ENCODE assay signal across 1 cellular context in genomic region chr9:129489838-129490582, GRCh38.
TF ChIP-seq lines count a peak whose summit lies in the region.

No MANE protein-coding gene starts in this region.

TF ChIP-seq in HepG2, 621 proteins besides CTCF, POLR2A, EP300 and RAD21 (continued from another document and continues in another):
- TF ChIP-seq ZUFSP (CRISPR knock-in tag; IDR thresholded peaks at IDR 0.05; ENCODE audit: borderline replicate concordance) (no peak), ZZZ3 (CRISPR knock-in tag; IDR thresholded peaks at IDR 0.05; ENCODE audit: borderline replicate concordance) (no peak), REPIN1 (CRISPR knock-in tag; IDR thresholded peaks at IDR 0.05; ENCODE audit: borderline replicate concordance, low read depth) (0 out of 2 replicates have a peak, but pooled peaks have one; percentile 26), ZNF737 (CRISPR knock-in tag; IDR thresholded peaks at IDR 0.05; ENCODE audit: borderline replicate concordance) (no peak), RBAK (CRISPR knock-in tag; IDR thresholded peaks at IDR 0.05) (no peak), NPAS2 (CRISPR knock-in tag; IDR thresholded peaks at IDR 0.05; ENCODE audit: borderline replicate concordance) (no peak), GFI1 (CRISPR knock-in tag; IDR thresholded peaks at IDR 0.05; ENCODE audit: borderline replicate concordance) (no peak), SOX5 (CRISPR knock-in tag; IDR thresholded peaks at IDR 0.05; ENCODE audit: borderline replicate concordance) (no peak), ZNF672 (CRISPR knock-in tag; IDR thresholded peaks at IDR 0.05) (no peak), ZNF652 (CRISPR knock-in tag; IDR thresholded peaks at IDR 0.05; ENCODE audit: borderline replicate concordance, low read depth) (no peak), POLR2G (IDR thresholded peaks at IDR 0.05; ENCODE audit: low read depth, low read length) (peak; percentile 42; the same call in 1 of the 2 replicates), SALL2 (CRISPR knock-in tag; IDR thresholded peaks at IDR 0.05) (0 out of 2 replicates have a peak, but pooled peaks have one; percentile 16), BHLHE40 (IDR thresholded peaks at IDR 0.05; ENCODE audit: low read length) (peak; percentile 21), ZNF660 (CRISPR knock-in tag; IDR thresholded peaks at IDR 0.05; ENCODE audit: borderline replicate concordance, low read depth) (no peak), ZC3H13 (CRISPR knock-in tag; IDR thresholded peaks at IDR 0.05) (no peak), TBL1XR1 (IDR thresholded peaks at IDR 0.05; ENCODE audit: borderline replicate concordance, low read length, partially characterized antibody) (no peak), ZNF282 (IDR thresholded peaks at IDR 0.05; ENCODE audit: partially characterized antibody) (no peak), FLYWCH1 (CRISPR knock-in tag; IDR thresholded peaks at IDR 0.05) (no peak), ZFP91 (CRISPR knock-in tag; IDR thresholded peaks at IDR 0.05; ENCODE audit: borderline replicate concordance) (peak; percentile 13; the same call in 1 of the 2 replicates), BRCA1 (CRISPR knock-in tag; IDR thresholded peaks at IDR 0.05) (no peak), ZNF263 (CRISPR knock-in tag; IDR thresholded peaks at IDR 0.05) (peak; percentile 36; the same call in 1 of the 2 replicates), ZNF136 (CRISPR knock-in tag; IDR thresholded peaks at IDR 0.05; ENCODE audit: low read depth) (0 out of 2 replicates have a peak, but pooled peaks have one; percentile 31), ZFAT (CRISPR knock-in tag; conservative IDR thresholded peaks at IDR 0.05) (no peak), ZBTB7A (CRISPR knock-in tag; IDR thresholded peaks at IDR 0.05) (peak; percentile 65; the same call in 1 of the 2 replicates), CBX2 (IDR thresholded peaks at IDR 0.05; ENCODE audit: low read depth, low read length) (no peak), CBX2 (CRISPR knock-in tag; IDR thresholded peaks at IDR 0.05; ENCODE audit: low read depth) (no peak), ZGPAT (CRISPR knock-in tag; IDR thresholded peaks at IDR 0.05) (no peak), HOXA5 (CRISPR knock-in tag; IDR thresholded peaks at IDR 0.05) (0 out of 2 replicates have a peak, but pooled peaks have one; percentile 23), HNF4A (CRISPR knock-in tag; IDR thresholded peaks at IDR 0.05) (no peak), ZNF83 (CRISPR knock-in tag; IDR thresholded peaks at IDR 0.05; ENCODE audit: borderline replicate concordance) (no peak), ZC3H4 (CRISPR knock-in tag; IDR thresholded peaks at IDR 0.05; ENCODE audit: borderline replicate concordance) (peak; percentile 20; the same call in 1 of the 2 replicates), ZNF546 (CRISPR knock-in tag; conservative IDR thresholded peaks at IDR 0.05) (0 out of 2 replicates have a peak, but pooled peaks have one; percentile 72), ZNF431 (CRISPR knock-in tag; IDR thresholded peaks at IDR 0.05; ENCODE audit: borderline replicate concordance, low read depth) (no peak), ZNF891 (CRISPR knock-in tag; IDR thresholded peaks at IDR 0.05) (no peak; the same call in 1 of the 2 replicates), ZFX (CRISPR knock-in tag; IDR thresholded peaks at IDR 0.05; ENCODE audit: low read depth) (peak; percentile 60), ZNF292 (CRISPR knock-in tag; IDR thresholded peaks at IDR 0.05; ENCODE audit: borderline replicate concordance, low read depth) (0 out of 2 replicates have a peak, but pooled peaks have one; percentile 42), ZNF839 (CRISPR knock-in tag; IDR thresholded peaks at IDR 0.05; ENCODE audit: borderline replicate concordance) (peak; percentile 18; the same call in 1 of the 2 replicates), ZHX1 (CRISPR knock-in tag; IDR thresholded peaks at IDR 0.05; ENCODE audit: low read depth) (0 out of 2 replicates have a peak, but pooled peaks have one; percentile 30), MAF1 (CRISPR knock-in tag; IDR thresholded peaks at IDR 0.05; ENCODE audit: borderline replicate concordance) (no peak), ZBTB3 (CRISPR knock-in tag; IDR thresholded peaks at IDR 0.05; ENCODE audit: borderline replicate concordance, low read depth) (no peak), ZNF616 (CRISPR knock-in tag; IDR thresholded peaks at IDR 0.05; ENCODE audit: low read depth) (0 out of 2 replicates have a peak, but pooled peaks have one; percentile 44), CENPX (CRISPR knock-in tag; IDR thresholded peaks at IDR 0.05) (no peak), TRIM24 (CRISPR knock-in tag; IDR thresholded peaks at IDR 0.05) (no peak), ZSCAN22 (CRISPR knock-in tag; IDR thresholded peaks at IDR 0.05) (no peak), ZNF260 (CRISPR knock-in tag; IDR thresholded peaks at IDR 0.05; ENCODE audit: borderline replicate concordance, low read depth) (no peak), ZNF430 (CRISPR knock-in tag; IDR thresholded peaks at IDR 0.05) (peak; percentile 29; the same call in 1 of the 2 replicates), ZNF574 (CRISPR knock-in tag; IDR thresholded peaks at IDR 0.05) (peak; percentile 2; the same call in 1 of the 2 replicates), ARID2 (CRISPR knock-in tag; IDR thresholded peaks at IDR 0.05; ENCODE audit: borderline replicate concordance) (0 out of 2 replicates have a peak, but pooled peaks have one; percentile 24)
- TF ChIP-seq, protein P1, sequence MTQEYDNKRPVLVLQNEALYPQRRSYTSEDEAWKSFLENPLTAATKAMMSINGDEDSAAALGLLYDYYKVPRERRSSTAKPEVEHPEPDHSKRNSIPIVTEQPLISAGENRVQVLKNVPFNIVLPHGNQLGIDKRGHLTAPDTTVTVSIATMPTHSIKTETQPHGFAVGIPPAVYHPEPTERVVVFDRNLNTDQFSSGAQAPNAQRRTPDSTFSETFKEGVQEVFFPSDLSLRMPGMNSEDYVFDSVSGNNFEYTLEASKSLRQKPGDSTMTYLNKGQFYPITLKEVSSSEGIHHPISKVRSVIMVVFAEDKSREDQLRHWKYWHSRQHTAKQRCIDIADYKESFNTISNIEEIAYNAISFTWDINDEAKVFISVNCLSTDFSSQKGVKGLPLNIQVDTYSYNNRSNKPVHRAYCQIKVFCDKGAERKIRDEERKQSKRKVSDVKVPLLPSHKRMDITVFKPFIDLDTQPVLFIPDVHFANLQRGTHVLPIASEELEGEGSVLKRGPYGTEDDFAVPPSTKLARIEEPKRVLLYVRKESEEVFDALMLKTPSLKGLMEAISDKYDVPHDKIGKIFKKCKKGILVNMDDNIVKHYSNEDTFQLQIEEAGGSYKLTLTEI (CRISPR knock-in tag; conservative IDR thresholded peaks at IDR 0.05): no peak
- TF ChIP-seq, protein P2, sequence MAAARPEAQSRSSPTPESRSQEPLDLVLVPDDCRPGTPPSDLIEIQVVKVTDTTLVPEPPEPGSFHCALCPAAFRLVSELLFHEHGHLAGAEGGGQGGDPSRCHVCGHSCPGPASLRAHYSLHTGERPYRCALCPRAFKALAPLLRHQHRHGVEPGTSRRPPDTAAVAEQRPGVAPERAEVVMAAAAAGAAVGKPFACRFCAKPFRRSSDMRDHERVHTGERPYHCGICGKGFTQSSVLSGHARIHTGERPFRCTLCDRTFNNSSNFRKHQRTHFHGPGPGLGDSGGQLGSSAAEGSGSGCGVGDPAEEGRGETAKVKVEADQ (CRISPR knock-in tag; IDR thresholded peaks at IDR 0.05; ENCODE audit: borderline replicate concordance): no peak; the same call in 1 of the 2 replicates
- TF ChIP-seq, protein P3, sequence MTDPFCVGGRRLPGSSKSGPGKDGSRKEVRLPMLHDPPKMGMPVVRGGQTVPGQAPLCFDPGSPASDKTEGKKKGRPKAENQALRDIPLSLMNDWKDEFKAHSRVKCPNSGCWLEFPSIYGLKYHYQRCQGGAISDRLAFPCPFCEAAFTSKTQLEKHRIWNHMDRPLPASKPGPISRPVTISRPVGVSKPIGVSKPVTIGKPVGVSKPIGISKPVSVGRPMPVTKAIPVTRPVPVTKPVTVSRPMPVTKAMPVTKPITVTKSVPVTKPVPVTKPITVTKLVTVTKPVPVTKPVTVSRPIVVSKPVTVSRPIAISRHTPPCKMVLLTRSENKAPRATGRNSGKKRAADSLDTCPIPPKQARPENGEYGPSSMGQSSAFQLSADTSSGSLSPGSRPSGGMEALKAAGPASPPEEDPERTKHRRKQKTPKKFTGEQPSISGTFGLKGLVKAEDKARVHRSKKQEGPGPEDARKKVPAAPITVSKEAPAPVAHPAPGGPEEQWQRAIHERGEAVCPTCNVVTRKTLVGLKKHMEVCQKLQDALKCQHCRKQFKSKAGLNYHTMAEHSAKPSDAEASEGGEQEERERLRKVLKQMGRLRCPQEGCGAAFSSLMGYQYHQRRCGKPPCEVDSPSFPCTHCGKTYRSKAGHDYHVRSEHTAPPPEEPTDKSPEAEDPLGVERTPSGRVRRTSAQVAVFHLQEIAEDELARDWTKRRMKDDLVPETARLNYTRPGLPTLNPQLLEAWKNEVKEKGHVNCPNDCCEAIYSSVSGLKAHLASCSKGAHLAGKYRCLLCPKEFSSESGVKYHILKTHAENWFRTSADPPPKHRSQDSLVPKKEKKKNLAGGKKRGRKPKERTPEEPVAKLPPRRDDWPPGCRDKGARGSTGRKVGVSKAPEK (CRISPR knock-in tag; IDR thresholded peaks at IDR 0.05; ENCODE audit: borderline replicate concordance): no peak
